ENCODE assay signal across 17 cellular contexts in the genomic region with DNA sequence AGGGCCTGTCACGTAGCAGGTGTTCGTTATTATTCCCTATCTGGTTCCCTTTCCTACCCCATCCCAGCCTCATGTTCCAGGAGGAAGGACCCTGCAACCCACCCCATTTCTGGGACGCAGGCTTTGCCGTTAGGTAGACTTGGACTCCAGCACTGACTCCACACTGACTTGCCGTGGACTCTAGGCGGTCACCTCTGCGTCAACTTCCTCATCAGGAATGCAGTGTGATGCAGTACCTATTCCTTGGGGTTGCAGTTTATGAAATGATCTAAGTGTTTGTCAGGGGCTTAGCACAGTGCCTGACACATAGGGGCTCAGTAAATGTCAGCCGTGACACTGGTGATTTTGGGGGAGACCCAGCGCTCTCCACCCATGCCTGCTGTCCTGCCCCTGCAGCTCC. TPM values are rescaled to one million over a fixed set of nuclear protein-coding genes. Genes with fewer than 3 reads are reported as not detected.
A peak's percentile ranks its signal among the peaks of the same experiment; 100 is the strongest.
DNase-seq lines count a peak whose midpoint lies in the region; ATAC-seq, FAIRE-seq and TF ChIP-seq lines count a peak whose summit lies in the region.
"Had no signal": no experiment of that assay in that cellular context is flagged by ENCODE, and none has a peak within 500 bp of the region (broad histone marks: within the 10 kb centered on the region; RNA-seq: fewer than 3 reads in every experiment).

No MANE protein-coding gene starts in this region.

- H3K4me2 ChIP-seq in SK-N-SH (no peak overlapping the region; the same call in 1 of the 2 replicates), smooth muscle cell (no peak overlapping the region)

- FAIRE-seq in RCC 7860 (lab: Jason Lieb, UNC), result no peak
- FAIRE-seq: GM12878, H1 had no signal

- no peak overlapping the region for H3K4me3 ChIP-seq in SK-N-SH (ENCODE audit: low read depth in 2 of 2, low read length in 1 of 2)
- no peak overlapping the region for H3K4me3 ChIP-seq in WERI-Rb-1 (ENCODE audit: low read depth, low read length)
- H3K4me3 ChIP-seq in left ventricle myocardium inferior, result peak overlapping the region; percentile 67
- no peak overlapping the region for H3K4me3 ChIP-seq in smooth muscle cell
- H3K4me3 ChIP-seq: GM12878, prostate gland, thoracic aorta had no signal

- no peak for TF ChIP-seq EP300 in SK-N-SH (IDR thresholded peaks at IDR 0.05; ENCODE audit: borderline replicate concordance in 1 of 2, low read depth in 1 of 2, low read length in 1 of 2)

- H3K9me3 ChIP-seq in SK-N-SH, result no peaks in the 10 kb centered on the region
- H3K9me3 ChIP-seq in WERI-Rb-1 (ENCODE audit: severe bottlenecking), result no peaks in the 10 kb centered on the region
- no peaks in the 10 kb centered on the region for H3K9me3 ChIP-seq in left ventricle myocardium inferior (replicated peaks)
- H3K9me3 ChIP-seq in smooth muscle cell (replicated peaks; ENCODE audit: low read depth), result no peaks in the 10 kb centered on the region
- H3K9me3 ChIP-seq: prostate gland, thoracic aorta had no signal

- H4K20me1 ChIP-seq in SK-N-SH (ENCODE audit: insufficient read depth) (no peaks in the 10 kb centered on the region), smooth muscle cell (ENCODE audit: low read depth) (peaks cover 85% of the 10 kb centered on the region)

- WGBS in SK-N-SH (ENCODE audit: low lambda C conversion rate), result 93% methylated on average over 7 of the region's 9 CpGs
- WGBS in smooth muscle cell (ENCODE audit: low lambda C conversion rate), result 93% methylated on average over 9 of the region's 9 CpGs

- intact Hi-C loops in left ventricle myocardium inferior (cut with micrococcal nuclease), result no loop called here

- no peak for TF ChIP-seq RAD21 in SK-N-SH (IDR thresholded peaks at IDR 0.05; ENCODE audit: low read length)

- CTCF ChIA-PET in SK-N-SH (lab: Yijun Ruan, JAX), result interaction anchor here (1.0 to 18.0 kb wide), 5 partner anchors 14 to 174 kb away, joined by 3 to 423 read pairs (median 4); partner anchors contain the start of genes CHRM4 and DGKZ

- TF ChIP-seq CTCF in SK-N-SH (IDR thresholded peaks at IDR 0.05) (no peak), WERI-Rb-1 (IDR thresholded peaks at IDR 0.05; ENCODE audit: low read depth, low read length) (no peak), left ventricle myocardium inferior (IDR thresholded peaks at IDR 0.05; ENCODE audit: borderline replicate concordance) (no peak), smooth muscle cell (IDR thresholded peaks at IDR 0.05; ENCODE audit: borderline replicate concordance, insufficient read depth, poor library complexity, severe bottlenecking) (no peak)

- H3K9me2 ChIP-seq in SK-N-SH, result no peaks in the 10 kb centered on the region

- H3K9ac ChIP-seq in SK-N-SH, result 0 out of 2 replicates have a peak overlapping the region, but pooled peaks have one; percentile 67
- no peak overlapping the region for H3K9ac ChIP-seq in smooth muscle cell (ENCODE audit: low read depth)

- H3K4me1 ChIP-seq in SK-N-SH (ENCODE audit: control insufficient read depth in 1 of 2, insufficient read depth in 2 of 2, low read depth in 1 of 2, low read length in 1 of 2) (peaks cover 32 to 54% of the 10 kb centered on the region in 2 experiments; a peak in 3 of 4 replicates), left ventricle myocardium inferior (peaks cover 84% of the 10 kb centered on the region), smooth muscle cell (ENCODE audit: low read depth) (peaks cover 17% of the 10 kb centered on the region)

- H2AFZ ChIP-seq in SK-N-SH (ENCODE audit: low read depth) (no peak overlapping the region), smooth muscle cell (ENCODE audit: low read depth) (no peak overlapping the region)

- DNase-seq in SK-N-SH (no peak), WERI-Rb-1 (no peak), left ventricle myocardium inferior (no peak), smooth muscle cell (lab: John Stamatoyannopoulos, UW; ENCODE audit: unreplicated experiment) (no peak), RCC 7860 (ENCODE audit: low spot score) (no peak), NCI-H1930 (lab: John Stamatoyannopoulos, UW) (no peak), NCI-H2227 treated with DMSO at 0.1 percent for 48 hours (lab: John Stamatoyannopoulos, UW) (no peak)
- DNase-seq: activated CD4-positive, alpha-beta T cell treated with anti-CD3 and anti-CD28 coated beads for 48 hours; NCI-H1105; NCI-H526 treated with DMSO at 0.1 percent for 48 hours had no signal

- H3F3A ChIP-seq in SK-N-SH (replicated peaks; ENCODE audit: insufficient read depth) (peaks cover 6% of the 10 kb centered on the region), smooth muscle cell (ENCODE audit: low read depth) (no peaks in the 10 kb centered on the region)

- H3K36me3 ChIP-seq in SK-N-SH (replicated peaks in 1 of 2; ENCODE audit: control insufficient read depth in 1 of 2, insufficient read depth in 2 of 2, low read length in 1 of 2), result peaks cover 0 to 7% of the 10 kb centered on the region in 2 experiments
- H3K36me3 ChIP-seq in WERI-Rb-1, result peaks cover 16% of the 10 kb centered on the region
- peaks cover 19% of the 10 kb centered on the region for H3K36me3 ChIP-seq in left ventricle myocardium inferior
- no peaks in the 10 kb centered on the region for H3K36me3 ChIP-seq in smooth muscle cell (ENCODE audit: low read depth)
- H3K36me3 ChIP-seq: prostate gland, thoracic aorta had no signal

- no peak for ATAC-seq in SK-N-SH treated with all-trans-retinoic acid at 6 μM for 48 hours
- ATAC-seq: GM12878 had no signal

- no peaks in the 10 kb centered on the region for H3K27me3 ChIP-seq in SK-N-SH (ENCODE audit: insufficient read depth)
- no peaks in the 10 kb centered on the region for H3K27me3 ChIP-seq in WERI-Rb-1 (ENCODE audit: insufficient read depth, low read depth, severe bottlenecking)
- H3K27me3 ChIP-seq in left ventricle myocardium inferior (ENCODE audit: low read depth), result no peaks in the 10 kb centered on the region
- no peaks in the 10 kb centered on the region for H3K27me3 ChIP-seq in smooth muscle cell (ENCODE audit: low read depth)

- H3K79me2 ChIP-seq in SK-N-SH (ENCODE audit: insufficient read depth) (peaks cover 35% of the 10 kb centered on the region), smooth muscle cell (ENCODE audit: low read depth) (peaks cover 31% of the 10 kb centered on the region)

- peak overlapping the region; percentile 89 to 91; a peak in 3 of 4 replicates for H3K27ac ChIP-seq in SK-N-SH (ENCODE audit: low read depth in 2 of 2, low read length in 1 of 2)
- peak overlapping the region; percentile 86 for H3K27ac ChIP-seq in WERI-Rb-1
- H3K27ac ChIP-seq in left ventricle myocardium inferior (replicated peaks), result peak overlapping the region; percentile 94
- peak overlapping the region; percentile 67 for H3K27ac ChIP-seq in smooth muscle cell (ENCODE audit: low read depth)
- H3K27ac ChIP-seq: 22Rv1, prostate gland had no signal

- POLR2A ChIA-PET in SK-N-SH (lab: Yijun Ruan, JAX), result no interaction called here

TF ChIP-seq in SK-N-SH, 30 proteins besides CTCF, POLR2A, EP300 and RAD21:
- TF ChIP-seq, protein P1, sequence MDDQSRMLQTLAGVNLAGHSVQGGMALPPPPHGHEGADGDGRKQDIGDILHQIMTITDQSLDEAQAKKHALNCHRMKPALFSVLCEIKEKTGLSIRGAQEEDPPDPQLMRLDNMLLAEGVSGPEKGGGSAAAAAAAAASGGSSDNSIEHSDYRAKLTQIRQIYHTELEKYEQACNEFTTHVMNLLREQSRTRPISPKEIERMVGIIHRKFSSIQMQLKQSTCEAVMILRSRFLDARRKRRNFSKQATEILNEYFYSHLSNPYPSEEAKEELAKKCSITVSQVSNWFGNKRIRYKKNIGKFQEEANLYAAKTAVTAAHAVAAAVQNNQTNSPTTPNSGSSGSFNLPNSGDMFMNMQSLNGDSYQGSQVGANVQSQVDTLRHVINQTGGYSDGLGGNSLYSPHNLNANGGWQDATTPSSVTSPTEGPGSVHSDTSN (IDR thresholded peaks at IDR 0.05), result no peak
- no peak for TF ChIP-seq SIN3A (IDR thresholded peaks at IDR 0.05; ENCODE audit: borderline replicate concordance, low read depth, low read length)

TF ChIP-seq in SK-N-SH treated with all-trans-retinoic acid at 6 μM for 48 hours, 23 proteins besides CTCF, POLR2A, EP300 and RAD21 (continues in another document):
- TF ChIP-seq ISL1 (CRISPR knock-in tag; IDR thresholded peaks at IDR 0.05) (no peak), TCF4 (CRISPR knock-in tag; IDR thresholded peaks at IDR 0.05; ENCODE audit: borderline replicate concordance) (no peak)

RNA-seq across cellular contexts. Expression of gene DGKZ, which starts 16.8 kb away (rescaled TPM):
- polyA plus RNA-seq in SK-N-SH (2012; rRNA removed), result 23.9 and 33.2 TPM in 2 replicates
- 9.1 and 17.5 TPM in 2 replicates for polyA plus RNA-seq in SK-N-SH (2012; cell fraction: cytosol; rRNA removed)
- 80.1 and 95.5 TPM in 2 replicates for polyA plus RNA-seq in SK-N-SH (2012; cell fraction: nucleus; rRNA removed)
- 77.1 TPM for total RNA-seq in left ventricle myocardium inferior
- total RNA-seq in smooth muscle cell, result 32.2 and 42.1 TPM in 2 replicates
- 30.7 and 52.0 TPM in 2 replicates for polyA plus RNA-seq in smooth muscle cell

RNA-seq across cellular contexts. Expression of gene MDK, which starts 17.4 kb away (rescaled TPM):
- polyA plus RNA-seq in SK-N-SH (2012; rRNA removed), result 1,545 and 2,395 TPM in 2 replicates
- polyA plus RNA-seq in SK-N-SH (2012; cell fraction: cytosol; rRNA removed), result 1,392 and 2,174 TPM in 2 replicates
- 538 and 1,110 TPM in 2 replicates for polyA plus RNA-seq in SK-N-SH (2012; cell fraction: nucleus; rRNA removed)
- 5.4 TPM for total RNA-seq in left ventricle myocardium inferior
- 403 and 490 TPM in 2 replicates for total RNA-seq in smooth muscle cell
- 667 and 755 TPM in 2 replicates for polyA plus RNA-seq in smooth muscle cell

RNA-seq across cellular contexts. Expression of gene CHRM4, which starts 27.5 kb away (rescaled TPM):
- polyA plus RNA-seq in SK-N-SH (2012; rRNA removed) (0.13 and 0.26 TPM in 2 replicates), smooth muscle cell (11.1 and 20.0 TPM in 2 replicates)
- 0.08 and 0.18 TPM in 2 replicates for polyA plus RNA-seq in SK-N-SH (2012; cell fraction: cytosol; rRNA removed)
- 0.36 and 0.39 TPM in 2 replicates for polyA plus RNA-seq in SK-N-SH (2012; cell fraction: nucleus; rRNA removed)
- total RNA-seq in left ventricle myocardium inferior (not detected), smooth muscle cell (4.7 and 5.6 TPM in 2 replicates)
- polyA plus RNA-seq: liver had no signal

Comparison
In these comparisons a context has a peak if more than half of its experiments do, and no peak if none do; other contexts are left out.
1. RNA of gene MDK, which starts 17.4 kb away (total RNA-seq): 403 to 490 TPM in smooth muscle cell; 5.4 TPM in left ventricle myocardium inferior (single experiment); every median in the first group is over 10 times any median in the second.
2. Peak in every context shown above with its lines, with median percentiles within 50 percentile points of each other: H3K27ac ChIP-seq.